ENCODE assay signal across 22 cellular contexts in the genomic region with DNA sequence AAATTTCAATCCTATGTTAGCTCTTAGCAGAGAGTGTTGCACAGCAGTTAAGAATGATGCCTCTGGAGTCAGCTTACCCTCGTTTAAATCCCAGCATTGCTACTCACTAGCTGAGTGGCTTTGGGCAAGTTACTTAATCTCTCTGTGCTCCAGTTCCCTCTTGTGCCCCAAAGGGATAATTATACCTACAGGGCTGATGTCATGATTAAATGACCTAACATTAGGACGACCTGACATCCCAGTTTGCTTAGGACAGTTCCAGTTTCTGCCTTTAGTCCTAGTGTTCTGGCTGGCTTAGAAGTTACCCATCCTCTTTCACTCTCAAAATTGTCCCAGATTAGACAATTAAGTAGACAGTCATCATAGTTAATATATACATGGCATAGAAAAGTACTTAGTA.
"Had no signal": no experiment of that assay in that cellular context is flagged by ENCODE, and none has a peak within 500 bp of the region (broad histone marks: within the 10 kb centered on the region; RNA-seq: fewer than 3 reads in every experiment).

No MANE protein-coding gene starts in this region.

- FAIRE-seq: HTR-8/SVneo had no signal

- DNase-seq: Karpas-422, KG1, MM.1S, NCI-H1092 treated with DMSO at 0.1 percent for 48 hours, NCI-H1436, NCI-H187, NCI-H2029, NCI-H2081 treated with DMSO at 0.1 percent for 48 hours, NCI-H2227 treated with DMSO at 0.1 percent for 48 hours, NCI-H524, NCI-H526 treated with DMSO at 0.1 percent for 48 hours, NCI-H774, PC-3, Peyer's patch, SHP77 treated with DMSO at 0.1 percent for 48 hours, SJCRH30, T-helper 1 cell, T-helper 17 cell had no signal

- H3K27ac ChIP-seq: HL-60, Peyer's patch, SJCRH30 had no signal

- H3K27me3 ChIP-seq: Peyer's patch, SJCRH30 had no signal

- H3K9me3 ChIP-seq: Peyer's patch had no signal

- H3K4me3 ChIP-seq: Peyer's patch, SJCRH30 had no signal

- H3K36me3 ChIP-seq: Peyer's patch, SJCRH30 had no signal

- ATAC-seq: PC-3, Right ventricle myocardium inferior, SK-N-SH treated with all-trans-retinoic acid at 6 μM for 48 hours, T-helper 17 cell had no signal
